18 cellular contexts compared by ENCODE assay signal in genomic region chr2:212596688-212597087, GRCh38. TPM values are rescaled to one million over a fixed set of nuclear protein-coding genes. Genes with fewer than 3 reads are reported as not detected.
"Had no signal": no experiment of that assay in that cellular context is flagged by ENCODE, and none has a peak within 500 bp of the region (broad histone marks: within the 10 kb centered on the region; RNA-seq: fewer than 3 reads in every experiment).

No MANE protein-coding gene starts in this region.

- H3K27ac ChIP-seq: cardiac muscle cell, hepatocyte, neutrophil, pancreas, right lobe of liver, stomach had no signal

- H3K4me3 ChIP-seq: cardiac muscle cell, hepatocyte, pancreas, right lobe of liver, stomach had no signal

- DNase-seq: activated CD4-positive, alpha-beta memory T cell treated with anti-CD3 and anti-CD28 coated beads for 36 hours; activated CD4-positive, alpha-beta T cell treated with anti-CD3 and anti-CD28 coated beads for 4 hours; activated T-cell treated with anti-CD3 and anti-CD28 coated beads for 4 hours; dermis blood vessel endothelial cell; effector memory CD4-positive, alpha-beta T cell; left cardiac atrium; mesendoderm; naive thymus-derived CD4-positive, alpha-beta T cell; pancreas; right lobe of liver; small intestine; stimulated activated CD4-positive, alpha-beta T cell treated with anti-CD3 and anti-CD28 coated beads, Interleukin-4, amount 100 ng/mL, for 1 hour; stomach; trophoblast cell had no signal

- H3K79me2 ChIP-seq: hepatocyte had no signal

- ATAC-seq: left cardiac atrium; naive thymus-derived CD4-positive, alpha-beta T cell; pancreas; right lobe of liver; WTC11 had no signal

- H3K9me3 ChIP-seq: neutrophil, pancreas, right lobe of liver, stomach had no signal

- H3K27me3 ChIP-seq: cardiac muscle cell, hepatocyte, neutrophil, pancreas, right lobe of liver, stomach had no signal

- H3K4me2 ChIP-seq: hepatocyte had no signal

- H3K36me3 ChIP-seq: cardiac muscle cell, neutrophil, pancreas, right lobe of liver, stomach had no signal

- H2AFZ ChIP-seq: hepatocyte had no signal

- H3K4me1 ChIP-seq: pancreas, right lobe of liver, stomach had no signal

RNA-seq across cellular contexts. Expression of gene ERBB4, which starts 58.1 kb away (rescaled TPM):
- total RNA-seq: activated CD4-positive, alpha-beta memory T cell treated with anti-CD3 and anti-CD28 coated beads for 36 hours; naive thymus-derived CD4-positive, alpha-beta T cell had no signal
- polyA plus RNA-seq: naive thymus-derived CD4-positive, alpha-beta T cell had no signal
